Comparison of ENCODE assay signal across 1 cellular context in the genomic region with DNA sequence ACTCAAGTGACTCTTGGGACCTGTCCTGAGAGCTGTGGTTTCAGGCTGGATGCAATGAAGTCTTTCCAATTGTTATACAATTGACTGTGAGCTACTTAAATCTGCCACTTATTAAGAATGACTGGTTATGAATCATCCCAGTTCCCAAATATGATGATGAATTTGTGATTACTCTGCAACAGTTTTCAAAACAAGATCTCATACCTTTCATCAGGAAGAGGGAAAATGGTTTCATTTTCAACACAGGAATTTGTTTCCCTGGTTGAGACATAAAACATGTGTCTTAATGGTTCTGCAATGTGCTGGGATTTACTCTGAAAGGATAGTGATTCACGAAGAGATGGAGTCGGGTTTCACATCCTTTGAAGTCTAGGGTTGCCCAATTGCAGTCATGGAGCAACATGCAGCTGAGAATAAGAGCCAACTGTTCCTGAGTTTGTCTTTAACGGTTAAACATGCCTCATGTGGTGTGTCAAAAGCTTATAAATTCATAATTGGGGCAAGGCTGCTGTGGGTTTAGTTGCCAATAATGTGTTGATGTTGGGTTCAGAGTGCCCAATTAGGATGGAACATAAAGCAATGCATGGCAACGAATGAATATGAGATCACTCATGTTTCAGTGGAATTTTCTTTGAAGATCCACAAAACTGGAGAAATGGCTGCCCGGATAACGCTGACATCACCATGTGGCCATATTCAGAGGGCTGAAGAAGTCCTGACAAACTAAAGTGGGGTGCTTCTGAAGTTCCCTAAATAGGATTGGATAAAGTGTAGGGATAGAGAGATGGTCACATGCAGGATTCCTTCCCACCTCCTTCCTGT.
A peak's percentile ranks its signal among the peaks of the same experiment; 100 is the strongest.
TF ChIP-seq lines count a peak whose summit lies in the region.

No MANE protein-coding gene starts in this region.

TF ChIP-seq in HepG2, 621 proteins besides CTCF, POLR2A, EP300 and RAD21 (continued from another document and continues in another):
- TF ChIP-seq, protein P1, sequence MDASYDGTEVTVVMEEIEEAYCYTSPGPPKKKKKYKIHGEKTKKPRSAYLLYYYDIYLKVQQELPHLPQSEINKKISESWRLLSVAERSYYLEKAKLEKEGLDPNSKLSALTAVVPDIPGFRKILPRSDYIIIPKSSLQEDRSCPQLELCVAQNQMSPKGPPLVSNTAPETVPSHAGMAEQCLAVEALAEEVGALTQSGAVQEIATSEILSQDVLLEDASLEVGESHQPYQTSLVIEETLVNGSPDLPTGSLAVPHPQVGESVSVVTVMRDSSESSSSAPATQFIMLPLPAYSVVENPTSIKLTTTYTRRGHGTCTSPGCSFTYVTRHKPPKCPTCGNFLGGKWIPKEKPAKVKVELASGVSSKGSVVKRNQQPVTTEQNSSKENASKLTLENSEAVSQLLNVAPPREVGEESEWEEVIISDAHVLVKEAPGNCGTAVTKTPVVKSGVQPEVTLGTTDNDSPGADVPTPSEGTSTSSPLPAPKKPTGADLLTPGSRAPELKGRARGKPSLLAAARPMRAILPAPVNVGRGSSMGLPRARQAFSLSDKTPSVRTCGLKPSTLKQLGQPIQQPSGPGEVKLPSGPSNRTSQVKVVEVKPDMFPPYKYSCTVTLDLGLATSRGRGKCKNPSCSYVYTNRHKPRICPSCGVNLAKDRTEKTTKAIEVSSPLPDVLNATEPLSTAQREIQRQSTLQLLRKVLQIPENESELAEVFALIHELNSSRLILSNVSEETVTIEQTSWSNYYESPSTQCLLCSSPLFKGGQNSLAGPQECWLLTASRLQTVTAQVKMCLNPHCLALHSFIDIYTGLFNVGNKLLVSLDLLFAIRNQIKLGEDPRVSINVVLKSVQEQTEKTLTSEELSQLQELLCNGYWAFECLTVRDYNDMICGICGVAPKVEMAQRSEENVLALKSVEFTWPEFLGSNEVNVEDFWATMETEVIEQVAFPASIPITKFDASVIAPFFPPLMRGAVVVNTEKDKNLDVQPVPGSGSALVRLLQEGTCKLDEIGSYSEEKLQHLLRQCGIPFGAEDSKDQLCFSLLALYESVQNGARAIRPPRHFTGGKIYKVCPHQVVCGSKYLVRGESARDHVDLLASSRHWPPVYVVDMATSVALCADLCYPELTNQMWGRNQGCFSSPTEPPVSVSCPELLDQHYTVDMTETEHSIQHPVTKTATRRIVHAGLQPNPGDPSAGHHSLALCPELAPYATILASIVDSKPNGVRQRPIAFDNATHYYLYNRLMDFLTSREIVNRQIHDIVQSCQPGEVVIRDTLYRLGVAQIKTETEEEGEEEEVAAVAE (CRISPR knock-in tag; IDR thresholded peaks at IDR 0.05; ENCODE audit: borderline replicate concordance), result peak; percentile 52
- TF ChIP-seq RBFOX2 (IDR thresholded peaks at IDR 0.05; ENCODE audit: low read depth, low read length) (peak; percentile 95), SSRP1 (CRISPR knock-in tag; IDR thresholded peaks at IDR 0.05) (peak; percentile 97), MAZ (IDR thresholded peaks at IDR 0.05; ENCODE audit: borderline replicate concordance, low read depth, low read length) (no peak), MAZ (CRISPR knock-in tag; IDR thresholded peaks at IDR 0.05; ENCODE audit: low read depth) (peak; percentile 80; the same call in 1 of the 2 replicates), ZFY (CRISPR knock-in tag; IDR thresholded peaks at IDR 0.05) (no peak), GATAD1 (CRISPR knock-in tag; IDR thresholded peaks at IDR 0.05) (no peak; the same call in 1 of the 2 replicates), RELA (CRISPR knock-in tag; IDR thresholded peaks at IDR 0.05) (0 out of 2 replicates have a peak, but pooled peaks have one; percentile 14), SOX6 (IDR thresholded peaks at IDR 0.05) (no peak), SOX6 (CRISPR knock-in tag; IDR thresholded peaks at IDR 0.05) (peak; percentile 84; the same call in 1 of the 2 replicates), ZBTB20 (CRISPR knock-in tag; IDR thresholded peaks at IDR 0.05; ENCODE audit: borderline replicate concordance, low read depth) (no peak), ELF3 (CRISPR knock-in tag; IDR thresholded peaks at IDR 0.05) (peak; percentile 96), TBX2 (CRISPR knock-in tag; IDR thresholded peaks at IDR 0.05; ENCODE audit: borderline replicate concordance) (peak; percentile 90), THAP11 (CRISPR knock-in tag; IDR thresholded peaks at IDR 0.05) (peak; percentile 81), ONECUT2 (CRISPR knock-in tag; IDR thresholded peaks at IDR 0.05) (peak; percentile 21; the same call in 1 of the 2 replicates), ZNF329 (CRISPR knock-in tag; IDR thresholded peaks at IDR 0.05; ENCODE audit: low read depth) (no peak), ZNF343 (CRISPR knock-in tag; IDR thresholded peaks at IDR 0.05) (peak; percentile 7; the same call in 1 of the 2 replicates)
- TF ChIP-seq, protein P2, sequence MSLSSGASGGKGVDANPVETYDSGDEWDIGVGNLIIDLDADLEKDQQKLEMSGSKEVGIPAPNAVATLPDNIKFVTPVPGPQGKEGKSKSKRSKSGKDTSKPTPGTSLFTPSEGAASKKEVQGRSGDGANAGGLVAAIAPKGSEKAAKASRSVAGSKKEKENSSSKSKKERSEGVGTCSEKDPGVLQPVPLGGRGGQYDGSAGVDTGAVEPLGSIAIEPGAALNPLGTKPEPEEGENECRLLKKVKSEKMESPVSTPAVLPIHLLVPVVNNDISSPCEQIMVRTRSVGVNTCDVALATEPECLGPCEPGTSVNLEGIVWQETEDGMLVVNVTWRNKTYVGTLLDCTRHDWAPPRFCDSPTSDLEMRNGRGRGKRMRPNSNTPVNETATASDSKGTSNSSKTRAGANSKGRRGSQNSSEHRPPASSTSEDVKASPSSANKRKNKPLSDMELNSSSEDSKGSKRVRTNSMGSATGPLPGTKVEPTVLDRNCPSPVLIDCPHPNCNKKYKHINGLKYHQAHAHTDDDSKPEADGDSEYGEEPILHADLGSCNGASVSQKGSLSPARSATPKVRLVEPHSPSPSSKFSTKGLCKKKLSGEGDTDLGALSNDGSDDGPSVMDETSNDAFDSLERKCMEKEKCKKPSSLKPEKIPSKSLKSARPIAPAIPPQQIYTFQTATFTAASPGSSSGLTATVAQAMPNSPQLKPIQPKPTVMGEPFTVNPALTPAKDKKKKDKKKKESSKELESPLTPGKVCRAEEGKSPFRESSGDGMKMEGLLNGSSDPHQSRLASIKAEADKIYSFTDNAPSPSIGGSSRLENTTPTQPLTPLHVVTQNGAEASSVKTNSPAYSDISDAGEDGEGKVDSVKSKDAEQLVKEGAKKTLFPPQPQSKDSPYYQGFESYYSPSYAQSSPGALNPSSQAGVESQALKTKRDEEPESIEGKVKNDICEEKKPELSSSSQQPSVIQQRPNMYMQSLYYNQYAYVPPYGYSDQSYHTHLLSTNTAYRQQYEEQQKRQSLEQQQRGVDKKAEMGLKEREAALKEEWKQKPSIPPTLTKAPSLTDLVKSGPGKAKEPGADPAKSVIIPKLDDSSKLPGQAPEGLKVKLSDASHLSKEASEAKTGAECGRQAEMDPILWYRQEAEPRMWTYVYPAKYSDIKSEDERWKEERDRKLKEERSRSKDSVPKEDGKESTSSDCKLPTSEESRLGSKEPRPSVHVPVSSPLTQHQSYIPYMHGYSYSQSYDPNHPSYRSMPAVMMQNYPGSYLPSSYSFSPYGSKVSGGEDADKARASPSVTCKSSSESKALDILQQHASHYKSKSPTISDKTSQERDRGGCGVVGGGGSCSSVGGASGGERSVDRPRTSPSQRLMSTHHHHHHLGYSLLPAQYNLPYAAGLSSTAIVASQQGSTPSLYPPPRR (CRISPR knock-in tag; IDR thresholded peaks at IDR 0.05; ENCODE audit: borderline replicate concordance), result peak; percentile 56; the same call in 1 of the 2 replicates
- TF ChIP-seq, protein P3, sequence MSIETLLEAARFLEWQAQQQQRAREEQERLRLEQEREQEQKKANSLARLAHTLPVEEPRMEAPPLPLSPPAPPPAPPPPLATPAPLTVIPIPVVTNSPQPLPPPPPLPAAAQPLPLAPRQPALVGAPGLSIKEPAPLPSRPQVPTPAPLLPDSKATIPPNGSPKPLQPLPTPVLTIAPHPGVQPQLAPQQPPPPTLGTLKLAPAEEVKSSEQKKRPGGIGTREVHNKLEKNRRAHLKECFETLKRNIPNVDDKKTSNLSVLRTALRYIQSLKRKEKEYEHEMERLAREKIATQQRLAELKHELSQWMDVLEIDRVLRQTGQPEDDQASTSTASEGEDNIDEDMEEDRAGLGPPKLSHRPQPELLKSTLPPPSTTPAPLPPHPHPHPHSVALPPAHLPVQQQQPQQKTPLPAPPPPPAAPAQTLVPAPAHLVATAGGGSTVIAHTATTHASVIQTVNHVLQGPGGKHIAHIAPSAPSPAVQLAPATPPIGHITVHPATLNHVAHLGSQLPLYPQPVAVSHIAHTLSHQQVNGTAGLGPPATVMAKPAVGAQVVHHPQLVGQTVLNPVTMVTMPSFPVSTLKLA (IDR thresholded peaks at IDR 0.05), result peak; percentile 97
- TF ChIP-seq, protein P4, sequence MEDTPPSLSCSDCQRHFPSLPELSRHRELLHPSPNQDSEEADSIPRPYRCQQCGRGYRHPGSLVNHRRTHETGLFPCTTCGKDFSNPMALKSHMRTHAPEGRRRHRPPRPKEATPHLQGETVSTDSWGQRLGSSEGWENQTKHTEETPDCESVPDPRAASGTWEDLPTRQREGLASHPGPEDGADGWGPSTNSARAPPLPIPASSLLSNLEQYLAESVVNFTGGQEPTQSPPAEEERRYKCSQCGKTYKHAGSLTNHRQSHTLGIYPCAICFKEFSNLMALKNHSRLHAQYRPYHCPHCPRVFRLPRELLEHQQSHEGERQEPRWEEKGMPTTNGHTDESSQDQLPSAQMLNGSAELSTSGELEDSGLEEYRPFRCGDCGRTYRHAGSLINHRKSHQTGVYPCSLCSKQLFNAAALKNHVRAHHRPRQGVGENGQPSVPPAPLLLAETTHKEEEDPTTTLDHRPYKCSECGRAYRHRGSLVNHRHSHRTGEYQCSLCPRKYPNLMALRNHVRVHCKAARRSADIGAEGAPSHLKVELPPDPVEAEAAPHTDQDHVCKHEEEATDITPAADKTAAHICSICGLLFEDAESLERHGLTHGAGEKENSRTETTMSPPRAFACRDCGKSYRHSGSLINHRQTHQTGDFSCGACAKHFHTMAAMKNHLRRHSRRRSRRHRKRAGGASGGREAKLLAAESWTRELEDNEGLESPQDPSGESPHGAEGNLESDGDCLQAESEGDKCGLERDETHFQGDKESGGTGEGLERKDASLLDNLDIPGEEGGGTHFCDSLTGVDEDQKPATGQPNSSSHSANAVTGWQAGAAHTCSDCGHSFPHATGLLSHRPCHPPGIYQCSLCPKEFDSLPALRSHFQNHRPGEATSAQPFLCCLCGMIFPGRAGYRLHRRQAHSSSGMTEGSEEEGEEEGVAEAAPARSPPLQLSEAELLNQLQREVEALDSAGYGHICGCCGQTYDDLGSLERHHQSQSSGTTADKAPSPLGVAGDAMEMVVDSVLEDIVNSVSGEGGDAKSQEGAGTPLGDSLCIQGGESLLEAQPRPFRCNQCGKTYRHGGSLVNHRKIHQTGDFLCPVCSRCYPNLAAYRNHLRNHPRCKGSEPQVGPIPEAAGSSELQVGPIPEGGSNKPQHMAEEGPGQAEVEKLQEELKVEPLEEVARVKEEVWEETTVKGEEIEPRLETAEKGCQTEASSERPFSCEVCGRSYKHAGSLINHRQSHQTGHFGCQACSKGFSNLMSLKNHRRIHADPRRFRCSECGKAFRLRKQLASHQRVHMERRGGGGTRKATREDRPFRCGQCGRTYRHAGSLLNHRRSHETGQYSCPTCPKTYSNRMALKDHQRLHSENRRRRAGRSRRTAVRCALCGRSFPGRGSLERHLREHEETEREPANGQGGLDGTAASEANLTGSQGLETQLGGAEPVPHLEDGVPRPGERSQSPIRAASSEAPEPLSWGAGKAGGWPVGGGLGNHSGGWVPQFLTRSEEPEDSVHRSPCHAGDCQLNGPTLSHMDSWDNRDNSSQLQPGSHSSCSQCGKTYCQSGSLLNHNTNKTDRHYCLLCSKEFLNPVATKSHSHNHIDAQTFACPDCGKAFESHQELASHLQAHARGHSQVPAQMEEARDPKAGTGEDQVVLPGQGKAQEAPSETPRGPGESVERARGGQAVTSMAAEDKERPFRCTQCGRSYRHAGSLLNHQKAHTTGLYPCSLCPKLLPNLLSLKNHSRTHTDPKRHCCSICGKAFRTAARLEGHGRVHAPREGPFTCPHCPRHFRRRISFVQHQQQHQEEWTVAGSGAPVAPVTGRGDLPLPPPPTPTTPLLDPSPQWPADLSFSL (CRISPR knock-in tag; IDR thresholded peaks at IDR 0.05), result no peak
- TF ChIP-seq, protein P5, sequence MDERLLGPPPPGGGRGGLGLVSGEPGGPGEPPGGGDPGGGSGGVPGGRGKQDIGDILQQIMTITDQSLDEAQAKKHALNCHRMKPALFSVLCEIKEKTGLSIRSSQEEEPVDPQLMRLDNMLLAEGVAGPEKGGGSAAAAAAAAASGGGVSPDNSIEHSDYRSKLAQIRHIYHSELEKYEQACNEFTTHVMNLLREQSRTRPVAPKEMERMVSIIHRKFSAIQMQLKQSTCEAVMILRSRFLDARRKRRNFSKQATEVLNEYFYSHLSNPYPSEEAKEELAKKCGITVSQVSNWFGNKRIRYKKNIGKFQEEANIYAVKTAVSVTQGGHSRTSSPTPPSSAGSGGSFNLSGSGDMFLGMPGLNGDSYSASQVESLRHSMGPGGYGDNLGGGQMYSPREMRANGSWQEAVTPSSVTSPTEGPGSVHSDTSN (CRISPR knock-in tag; IDR thresholded peaks at IDR 0.05), result no peak; the same call in 1 of the 2 replicates
- TF ChIP-seq, protein P6, sequence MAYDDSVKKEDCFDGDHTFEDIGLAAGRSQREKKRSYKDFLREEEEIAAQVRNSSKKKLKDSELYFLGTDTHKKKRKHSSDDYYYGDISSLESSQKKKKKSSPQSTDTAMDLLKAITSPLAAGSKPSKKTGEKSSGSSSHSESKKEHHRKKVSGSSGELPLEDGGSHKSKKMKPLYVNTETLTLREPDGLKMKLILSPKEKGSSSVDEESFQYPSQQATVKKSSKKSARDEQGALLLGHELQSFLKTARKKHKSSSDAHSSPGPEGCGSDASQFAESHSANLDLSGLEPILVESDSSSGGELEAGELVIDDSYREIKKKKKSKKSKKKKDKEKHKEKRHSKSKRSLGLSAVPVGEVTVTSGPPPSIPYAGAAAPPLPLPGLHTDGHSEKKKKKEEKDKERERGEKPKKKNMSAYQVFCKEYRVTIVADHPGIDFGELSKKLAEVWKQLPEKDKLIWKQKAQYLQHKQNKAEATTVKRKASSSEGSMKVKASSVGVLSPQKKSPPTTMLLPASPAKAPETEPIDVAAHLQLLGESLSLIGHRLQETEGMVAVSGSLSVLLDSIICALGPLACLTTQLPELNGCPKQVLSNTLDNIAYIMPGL (CRISPR knock-in tag; IDR thresholded peaks at IDR 0.05; ENCODE audit: borderline replicate concordance in 1 of 2, low read depth in 1 of 2), result peak; percentile 11 to 33; a peak in 1 of 4 replicates
- TF ChIP-seq, protein P7, sequence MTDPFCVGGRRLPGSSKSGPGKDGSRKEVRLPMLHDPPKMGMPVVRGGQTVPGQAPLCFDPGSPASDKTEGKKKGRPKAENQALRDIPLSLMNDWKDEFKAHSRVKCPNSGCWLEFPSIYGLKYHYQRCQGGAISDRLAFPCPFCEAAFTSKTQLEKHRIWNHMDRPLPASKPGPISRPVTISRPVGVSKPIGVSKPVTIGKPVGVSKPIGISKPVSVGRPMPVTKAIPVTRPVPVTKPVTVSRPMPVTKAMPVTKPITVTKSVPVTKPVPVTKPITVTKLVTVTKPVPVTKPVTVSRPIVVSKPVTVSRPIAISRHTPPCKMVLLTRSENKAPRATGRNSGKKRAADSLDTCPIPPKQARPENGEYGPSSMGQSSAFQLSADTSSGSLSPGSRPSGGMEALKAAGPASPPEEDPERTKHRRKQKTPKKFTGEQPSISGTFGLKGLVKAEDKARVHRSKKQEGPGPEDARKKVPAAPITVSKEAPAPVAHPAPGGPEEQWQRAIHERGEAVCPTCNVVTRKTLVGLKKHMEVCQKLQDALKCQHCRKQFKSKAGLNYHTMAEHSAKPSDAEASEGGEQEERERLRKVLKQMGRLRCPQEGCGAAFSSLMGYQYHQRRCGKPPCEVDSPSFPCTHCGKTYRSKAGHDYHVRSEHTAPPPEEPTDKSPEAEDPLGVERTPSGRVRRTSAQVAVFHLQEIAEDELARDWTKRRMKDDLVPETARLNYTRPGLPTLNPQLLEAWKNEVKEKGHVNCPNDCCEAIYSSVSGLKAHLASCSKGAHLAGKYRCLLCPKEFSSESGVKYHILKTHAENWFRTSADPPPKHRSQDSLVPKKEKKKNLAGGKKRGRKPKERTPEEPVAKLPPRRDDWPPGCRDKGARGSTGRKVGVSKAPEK (CRISPR knock-in tag; IDR thresholded peaks at IDR 0.05; ENCODE audit: borderline replicate concordance), result no peak; the same call in 1 of the 2 replicates
